9 cellular contexts compared by ENCODE assay signal in genomic region chr7:87416682-87417587, GRCh38. TPM values are rescaled to one million over a fixed set of nuclear protein-coding genes. Genes with fewer than 3 reads are reported as not detected.
DNase-seq lines count a peak whose midpoint lies in the region; ATAC-seq and TF ChIP-seq lines count a peak whose summit lies in the region.
"Had no signal": no experiment of that assay in that cellular context is flagged by ENCODE, and none has a peak within 500 bp of the region (broad histone marks: within the 10 kb centered on the region; RNA-seq: fewer than 3 reads in every experiment).

No MANE protein-coding gene starts in this region.

- intact Hi-C loops in CD4-positive, alpha-beta memory T cell (cut with micrococcal nuclease): loop anchor here (1.0 to 2.0 kb wide), 7 partner anchors 48 to 491 kb away; partner anchors contain the start of gene CROT
- intact Hi-C loops in esophagus muscularis mucosa (cut with DNase I): loop anchor here (1.0 kb wide), 1 partner anchor 105 kb away; no protein-coding TSS in a partner anchor

- no peaks in the 10 kb centered on the region for H3K36me3 ChIP-seq in CD4-positive, alpha-beta memory T cell (ENCODE audit: insufficient read depth, low read length)
- H3K36me3 ChIP-seq in OCI-LY1 (ENCODE audit: insufficient read depth, low read length): no peaks in the 10 kb centered on the region
- no peaks in the 10 kb centered on the region for H3K36me3 ChIP-seq in esophagus muscularis mucosa
- H3K36me3 ChIP-seq in neural cell (ENCODE audit: insufficient read depth, low read length): no peaks in the 10 kb centered on the region
- H3K36me3 ChIP-seq in suprapubic skin: no peaks in the 10 kb centered on the region

- no peaks in the 10 kb centered on the region for H3K79me2 ChIP-seq in OCI-LY1 (ENCODE audit: insufficient read depth, low read length)
- no peaks in the 10 kb centered on the region for H3K79me2 ChIP-seq in neural cell (replicated peaks; ENCODE audit: insufficient read depth, low read length)

- no peak overlapping the region for H3K27ac Mint-ChIP-seq in CD4-positive, alpha-beta memory T cell
- H3K27ac Mint-ChIP-seq: T-helper 1 cell treated with Interleukin-12 subunit alpha and Interleukin-12 subunit beta and Interleukin-4 antibody, amounts not matched to agents 30 μg/mL and 1 μg/mL, for 36 hours had no signal

- H3K4me1 Mint-ChIP-seq in CD4-positive, alpha-beta memory T cell: peaks cover 0 to 3% (median 0%) of the 10 kb centered on the region in 4 donors

- H3K27me3 ChIP-seq in CD4-positive, alpha-beta memory T cell (ENCODE audit: insufficient read depth, low read length): no peaks in the 10 kb centered on the region
- H3K27me3 ChIP-seq in OCI-LY1 (ENCODE audit: insufficient read depth, low read length) (no peaks in the 10 kb centered on the region), esophagus muscularis mucosa (no peaks in the 10 kb centered on the region), neural cell (ENCODE audit: insufficient read depth, low read depth, low read length) (no peaks in the 10 kb centered on the region), suprapubic skin (no peaks in the 10 kb centered on the region)

- TF ChIP-seq RAD21 in neural cell (conservative IDR thresholded peaks at IDR 0.05): peak; percentile 89

- H3F3A ChIP-seq in OCI-LY1 (ENCODE audit: insufficient read depth, low read length) (no peaks in the 10 kb centered on the region), neural cell (ENCODE audit: insufficient read depth, low read length, poor library complexity, severe bottlenecking) (no peaks in the 10 kb centered on the region)

- no peaks in the 10 kb centered on the region for H4K20me1 ChIP-seq in OCI-LY1 (ENCODE audit: insufficient read depth, low read length)
- no peaks in the 10 kb centered on the region for H4K20me1 ChIP-seq in neural cell (ENCODE audit: insufficient read depth)

- POLR2A ChIA-PET in CD4-positive, alpha-beta memory T cell (lab: Charles Lee; ENCODE audit: partially characterized antibody): interaction anchor here (1.3 to 2.0 kb wide), 3 partner anchors 13 to 98 kb away, joined by 3 to 5 read pairs (median 4); partner anchors contain the start of gene CROT

- H3K9me3 Mint-ChIP-seq in CD4-positive, alpha-beta memory T cell: no peaks in the 10 kb centered on the region
- H3K9me3 Mint-ChIP-seq: T-helper 1 cell treated with Interleukin-12 subunit alpha and Interleukin-12 subunit beta and Interleukin-4 antibody, amounts not matched to agents 30 μg/mL and 1 μg/mL, for 36 hours had no signal

- no peak overlapping the region for H3K27ac ChIP-seq in CD4-positive, alpha-beta memory T cell (ENCODE audit: low read depth, low read length)
- H3K27ac ChIP-seq in OCI-LY1 (ENCODE audit: low read depth, low read length, poor library complexity, severe bottlenecking): no peak overlapping the region
- no peak overlapping the region for H3K27ac ChIP-seq in esophagus muscularis mucosa (replicated peaks in 1 of 4)
- H3K27ac ChIP-seq in neural cell (ENCODE audit: low read length): no peak overlapping the region
- H3K27ac ChIP-seq in suprapubic skin: no peak overlapping the region

- H3K9ac ChIP-seq in OCI-LY1 (ENCODE audit: low read length): no peak overlapping the region
- H3K9ac ChIP-seq in neural cell (ENCODE audit: low read length): no peak overlapping the region

- TF ChIP-seq CTCF in OCI-LY1 (IDR thresholded peaks at IDR 0.05; ENCODE audit: low read length) (peak; percentile 96), esophagus muscularis mucosa (IDR thresholded peaks at IDR 0.05) (peak; percentile 63 to 68 (median 64)), neural cell (IDR thresholded peaks at IDR 0.05; ENCODE audit: poor library complexity, severe bottlenecking) (peak; percentile 87), suprapubic skin (IDR thresholded peaks at IDR 0.05) (peak; percentile 34 to 40)

- WGBS in esophagus muscularis mucosa: 51% methylated on average over 5 of the region's 5 CpGs
- WGBS in suprapubic skin: 32% methylated on average over 5 of the region's 5 CpGs

- H3K4me3 Mint-ChIP-seq in CD4-positive, alpha-beta memory T cell: no peak overlapping the region
- H3K4me3 Mint-ChIP-seq: T-helper 1 cell treated with Interleukin-12 subunit alpha and Interleukin-12 subunit beta and Interleukin-4 antibody, amounts not matched to agents 30 μg/mL and 1 μg/mL, for 36 hours had no signal

- CTCF ChIA-PET in CD4-positive, alpha-beta memory T cell (lab: Charles Lee; ENCODE audit: partially characterized antibody): interaction anchor here (0.6 to 10.3 kb wide), 23 partner anchors 7 to 490 kb away, joined by 3 to 362 read pairs (median 5); partner anchors contain the start of gene CROT

- TF ChIP-seq POLR2A in esophagus muscularis mucosa (IDR thresholded peaks at IDR 0.05; ENCODE audit: low read depth) (no peak), suprapubic skin (IDR thresholded peaks at IDR 0.05) (no peak)

- H3K4me2 ChIP-seq in OCI-LY1 (ENCODE audit: low read length) (no peak overlapping the region), neural cell (ENCODE audit: low read length) (no peak overlapping the region)

- H3K9me2 ChIP-seq in OCI-LY1 (ENCODE audit: low read depth, low read length) (no peaks in the 10 kb centered on the region), neural cell (ENCODE audit: insufficient read depth, low read length) (no peaks in the 10 kb centered on the region)

- ATAC-seq in GM19452 (IDR thresholded peaks at IDR 0.05; ENCODE audit: unreplicated experiment): peak; percentile 83

- H2AFZ ChIP-seq in OCI-LY1 (ENCODE audit: low read length) (no peak overlapping the region), neural cell (ENCODE audit: low read depth, low read length) (no peak overlapping the region)

- no peaks in the 10 kb centered on the region for H3K9me3 ChIP-seq in CD4-positive, alpha-beta memory T cell (ENCODE audit: control insufficient read depth in 1 of 2, low read length in 2 of 2)
- H3K9me3 ChIP-seq in OCI-LY1 (ENCODE audit: low read length) (no peaks in the 10 kb centered on the region), esophagus muscularis mucosa (no peaks in the 10 kb centered on the region), neural cell (ENCODE audit: low read length) (no peaks in the 10 kb centered on the region), suprapubic skin (no peaks in the 10 kb centered on the region)

- no peaks in the 10 kb centered on the region for H3K36me3 Mint-ChIP-seq in CD4-positive, alpha-beta memory T cell

- DNase-seq in CD4-positive, alpha-beta memory T cell: peak; percentile 62 to 72 (median 68)
- DNase-seq in HT1080 (ENCODE audit: low read depth) (peak; percentile 58), activated T-cell treated with anti-CD3 and anti-CD28 coated beads for 1 hour (ENCODE audit: low read depth) (peak; percentile 62), esophagus muscularis mucosa (ENCODE audit: extremely low spot score) (no peak), suprapubic skin (ENCODE audit: low spot score in 2 of 2) (no peak)

- no peaks in the 10 kb centered on the region for H3K4me1 ChIP-seq in CD4-positive, alpha-beta memory T cell (ENCODE audit: insufficient read depth, low read length)
- H3K4me1 ChIP-seq in OCI-LY1 (ENCODE audit: insufficient read depth, low read length, severe bottlenecking) (no peaks in the 10 kb centered on the region), esophagus muscularis mucosa (no peaks in the 10 kb centered on the region), suprapubic skin (peaks cover 21% of the 10 kb centered on the region)

- TF ChIP-seq EP300 in esophagus muscularis mucosa (IDR thresholded peaks at IDR 0.05) (no peak), neural cell (conservative IDR thresholded peaks at IDR 0.05; ENCODE audit: poor library complexity, severe bottlenecking) (no peak), suprapubic skin (IDR thresholded peaks at IDR 0.05) (no peak)

- no peak overlapping the region for H3K4me3 ChIP-seq in CD4-positive, alpha-beta memory T cell (ENCODE audit: low read length in 2 of 2)
- H3K4me3 ChIP-seq in OCI-LY1 (ENCODE audit: low read depth, low read length, poor library complexity, severe bottlenecking) (no peak overlapping the region), esophagus muscularis mucosa (no peak overlapping the region), neural cell (ENCODE audit: low read length) (no peak overlapping the region), suprapubic skin (no peak overlapping the region)

- H3K27me3 Mint-ChIP-seq in CD4-positive, alpha-beta memory T cell: peaks cover 2 to 3% of the 10 kb centered on the region in 2 donors

TF ChIP-seq in neural cell, 6 proteins besides CTCF, POLR2A, EP300 and RAD21:
- TF ChIP-seq TAF1 (IDR thresholded peaks at IDR 0.05; ENCODE audit: low read depth) (no peak), SMC3 (conservative IDR thresholded peaks at IDR 0.05; ENCODE audit: poor library complexity) (peak; percentile 88)

RNA-seq across cellular contexts. Expression of gene ABCB4, which starts 58.5 kb away (rescaled TPM):
- total RNA-seq in CD4-positive, alpha-beta memory T cell: not detected
- polyA plus RNA-seq in CD4-positive, alpha-beta memory T cell: under 1 TPM in 1 of 2 donors, not detected in 1; 0.11 TPM
- total RNA-seq in HT1080 (2014; rRNA removed; shearing (Covaris generic)): 0.42 and 1.1 TPM in 2 replicates
- polyA plus RNA-seq in HT1080 (2015; cell fraction: cytosol; rRNA removed): 0.01 TPM in 1 of 2 replicates, not detected in the other
- 0.02 TPM in 1 of 2 replicates, not detected in the other for polyA plus RNA-seq in HT1080 (2015; cell fraction: nucleus; rRNA removed)
- total RNA-seq in esophagus muscularis mucosa (1 to 10 TPM in 3 of 4 donors, under 1 TPM in 1; 0.66 to 1.4 (median 1.1) TPM), suprapubic skin (1 to 10 TPM in 3 of 4 donors, not detected in 1; 1.6 to 2.8 (median 1.9) TPM)
- polyA plus RNA-seq in neural cell: not detected in 2 replicates
- polyA minus RNA-seq in neural cell: not detected in 2 replicates

Comparison
In these comparisons a context has a peak if more than half of its experiments do, and no peak if none do; other contexts are left out.
1. DNase-seq: peak in CD4-positive, alpha-beta memory T cell (5 of 5), HT1080 (single experiment) and activated T-cell treated with anti-CD3 and anti-CD28 coated beads for 1 hour (single experiment); none in esophagus muscularis mucosa (single experiment) and suprapubic skin (0 of 2).
2. CTCF ChIP-seq: peak in every context shown above with its lines; median percentile 96 in OCI-LY1; 87 in neural cell; 64 in esophagus muscularis mucosa; 37 in suprapubic skin.